ENCODE assay signal across 28 cellular contexts in the genomic region with DNA sequence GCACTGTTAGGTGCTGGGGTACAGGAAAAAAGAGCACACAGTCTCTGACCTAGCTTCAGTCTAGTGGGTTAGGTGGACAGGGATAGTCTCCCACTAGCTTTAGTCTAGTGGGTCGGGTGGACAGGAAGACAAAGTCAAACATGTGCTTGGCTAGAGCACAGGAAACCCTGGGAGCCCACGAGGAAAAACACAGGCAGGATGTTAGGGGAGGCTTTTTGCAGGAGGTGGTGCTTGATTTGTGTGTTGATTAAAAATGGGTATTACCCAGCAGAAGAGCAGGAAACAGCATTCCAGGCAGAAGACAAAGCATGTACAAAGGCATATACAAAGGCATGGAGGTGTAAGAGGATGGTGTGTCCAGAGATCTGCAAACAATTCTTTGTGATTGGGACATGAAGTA.
"Had no signal": no experiment of that assay in that cellular context is flagged by ENCODE, and none has a peak within 500 bp of the region (broad histone marks: within the 10 kb centered on the region; RNA-seq: fewer than 3 reads in every experiment).

No MANE protein-coding gene starts in this region.

- H3K4me2 ChIP-seq: PC-9 had no signal

- H3K27me3 Mint-ChIP-seq: activated CD4-positive, alpha-beta memory T cell treated with anti-CD3 and anti-CD28 coated beads, Interleukin-2, amount 10 ng/mL, durations not matched to agents 7 days and 5 days; activated CD4-positive, alpha-beta T cell treated with anti-CD3 and anti-CD28 coated beads for 36 hours; activated naive CD8-positive, alpha-beta T cell treated with anti-CD3 and anti-CD28 coated beads, Interleukin-2, amount 10 ng/mL, durations not matched to agents 7 days and 5 days; T-cell had no signal

- H3K4me1 ChIP-seq: adrenal gland, breast epithelium had no signal

- H3K27ac Mint-ChIP-seq: activated CD4-positive, alpha-beta memory T cell treated with anti-CD3 and anti-CD28 coated beads, Interleukin-2, amount 10 ng/mL, durations not matched to agents 7 days and 5 days; activated CD4-positive, alpha-beta T cell treated with anti-CD3 and anti-CD28 coated beads for 36 hours; activated naive CD8-positive, alpha-beta T cell treated with anti-CD3 and anti-CD28 coated beads, Interleukin-2, amount 10 ng/mL, durations not matched to agents 7 days and 5 days; activated T-cell treated with anti-CD3 and anti-CD28 coated beads, Interleukin-2, amount 50 U/mL, for 72 hours; activated T-helper 2 cell treated with anti-CD3 and anti-CD28 coated beads, Interferon-gamma antibody, Interleukin-2, Interleukin-4, amounts not matched to agents 10 μg/mL and 5 μg/mL and 100 μg/mL, durations not matched to agents 14 hours and 24 hours and 36 hours; T-cell had no signal

- H3K4me3 ChIP-seq: adrenal gland, breast epithelium, PC-9 had no signal

- H3K4me3 Mint-ChIP-seq: activated CD4-positive, alpha-beta memory T cell treated with anti-CD3 and anti-CD28 coated beads, Interleukin-2, amount 10 ng/mL, durations not matched to agents 7 days and 5 days; activated CD4-positive, alpha-beta T cell treated with anti-CD3 and anti-CD28 coated beads for 36 hours; activated naive CD8-positive, alpha-beta T cell treated with anti-CD3 and anti-CD28 coated beads, Interleukin-2, amount 10 ng/mL, durations not matched to agents 7 days and 5 days; activated T-cell treated with anti-CD3 and anti-CD28 coated beads, Interleukin-2, amount 50 U/mL, for 72 hours; T-cell had no signal

- DNase-seq: activated CD4-positive, alpha-beta memory T cell treated with anti-CD3 and anti-CD28 coated beads, Interleukin-2, amount 10 ng/mL, durations not matched to agents 7 days and 5 days; activated CD4-positive, alpha-beta T cell treated with anti-CD3 and anti-CD28 coated beads for 36 hours; activated CD4-positive, alpha-beta T cell treated with anti-CD3 and anti-CD28 coated beads, Interleukin-2, amount 50 U/mL, for 1 hour; activated CD4-positive, CD25-positive, alpha-beta regulatory T cell; activated CD8-positive, alpha-beta memory T cell treated with anti-CD3 and anti-CD28 coated beads, Interleukin-2, amount 50 U/mL, for 4 hours; activated gamma-delta T cell treated with Interleukin-2 at 50 U/mL for 16 hours; activated naive CD4-positive, alpha-beta T cell treated with anti-CD3 and anti-CD28 coated beads, Interleukin-2, amount 50 U/mL, for 16 hours; activated naive CD8-positive, alpha-beta T cell treated with anti-CD3 and anti-CD28 coated beads, Interleukin-2, amount 10 ng/mL, durations not matched to agents 7 days and 5 days; activated T-cell treated with anti-CD3 and anti-CD28 coated beads, Interleukin-2, amount 50 U/mL, for 72 hours; adrenal gland; aorta; central memory CD4-positive, alpha-beta T cell; MM.1S; NCI-H1105; NCI-H1436; NCI-H1694 treated with DMSO at 0.1 percent for 48 hours; NCI-H2081; NCI-H510A treated with DMSO at 0.1 percent for 48 hours; NCI-H69; SHP77 treated with DMSO at 0.1 percent for 48 hours; T-cell; T-helper 2 cell; T1000 had no signal

- H2AFZ ChIP-seq: PC-9 had no signal

- H3K27me3 ChIP-seq: adrenal gland, breast epithelium had no signal

- ATAC-seq: activated CD4-positive, alpha-beta T cell treated with anti-CD3 and anti-CD28 coated beads for 36 hours; activated T-cell treated with anti-CD3 and anti-CD28 coated beads, Interleukin-2, amount 50 U/mL, for 72 hours; T-cell had no signal

- H3K9me3 ChIP-seq: adrenal gland, breast epithelium had no signal

- H3K9me3 Mint-ChIP-seq: T-cell had no signal

- H3K27ac ChIP-seq: adrenal gland, PC-9, VCaP had no signal

- H3K36me3 ChIP-seq: adrenal gland, breast epithelium had no signal

- FAIRE-seq: TTC549 had no signal
